In genomic region chr3:44762170-44762677, GRCh38 we compare ENCODE assay signal across 8 cellular contexts. TPM values are rescaled to one million over a fixed set of nuclear protein-coding genes. Genes with fewer than 3 reads are reported as not detected.
DNase-seq lines count a peak whose midpoint lies in the region; ATAC-seq, FAIRE-seq and TF ChIP-seq lines count a peak whose summit lies in the region.

No MANE protein-coding gene starts in this region.

- H3K18ac ChIP-seq in H1 (ENCODE audit: extremely low read depth, low read length) (peak overlapping the region; percentile 89; the same call in 1 of the 2 replicates), neuronal stem cell (ENCODE audit: low read length) (peak overlapping the region; percentile 87)

- no peaks in the 10 kb centered on the region for H3K9me2 ChIP-seq in OCI-LY1 (ENCODE audit: low read depth, low read length)

- WGBS in heart left ventricle, 4 donors: 1 to 4% (median 2%) methylated on average over 9 of the region's 9 CpGs
- WGBS in H1 (ENCODE audit: extremely low coverage in 1 of 2, insufficient coverage in 1 of 2, insufficient read length in 1 of 2, insufficient replicate concordance in 2 of 2, low coverage in 1 of 2, low lambda C conversion rate in 2 of 2, missing lambda C conversion rate in 1 of 2), 2 experiments: 2% methylated on average over 9 of the region's 9 CpGs; no CpG with 5 or more reads in 1 of the 2 experiments
- no CpG with 5 or more reads among the region's 9 CpGs for WGBS in neuronal stem cell (ENCODE audit: extremely low coverage in 2 of 2, insufficient read length in 2 of 2, insufficient replicate concordance in 1 of 2), 2 donors

- H3K9me3 ChIP-seq in heart left ventricle: peaks cover 0 to 19% (median 1%) of the 10 kb centered on the region in 12 donors
- H3K9me3 ChIP-seq in OCI-LY1 (ENCODE audit: low read length): peaks cover 24% of the 10 kb centered on the region
- peaks cover under 1 to 6% of the 10 kb centered on the region in 2 experiments; a peak in 2 of 4 replicates for H3K9me3 ChIP-seq in H1 (ENCODE audit: insufficient read depth in 2 of 2, low read depth in 1 of 2, low read length in 1 of 2)
- H3K9me3 ChIP-seq in neuronal stem cell (replicated peaks in 1 of 2; ENCODE audit: control insufficient read depth in 2 of 2, insufficient read depth in 1 of 2, low read depth in 1 of 2, low read length in 2 of 2): peaks cover 29 to 72% of the 10 kb centered on the region in 2 donors

- no peaks in the 10 kb centered on the region for H3F3A ChIP-seq in OCI-LY1 (ENCODE audit: insufficient read depth, low read length)

- H2BK12ac ChIP-seq in H1 (ENCODE audit: low read depth, low read length): peak overlapping the region; percentile 64; the same call in 1 of the 2 replicates
- H2BK12ac ChIP-seq in neuronal stem cell (ENCODE audit: low read length): no peak overlapping the region

- H2BK15ac ChIP-seq in H1 (ENCODE audit: low read length) (no peak overlapping the region), neuronal stem cell (ENCODE audit: low read length) (no peak overlapping the region)

- H3K4ac ChIP-seq in H1 (replicated peaks; ENCODE audit: insufficient read length, low read depth, low read length): peak overlapping the region; percentile 12
- peak overlapping the region; percentile 26 for H3K4ac ChIP-seq in neuronal stem cell (ENCODE audit: low read length)

- TF ChIP-seq CTCF in heart left ventricle (IDR thresholded peaks at IDR 0.05): no peak
- TF ChIP-seq CTCF in OCI-LY1 (IDR thresholded peaks at IDR 0.05; ENCODE audit: low read length): no peak
- no peak for TF ChIP-seq CTCF in H1 (IDR thresholded peaks at IDR 0.05; ENCODE audit: control extremely low read depth in 1 of 3, insufficient read depth in 1 of 3, low read depth in 1 of 3, low read length in 3 of 3)

- peak overlapping the region; percentile 84 for H3K56ac ChIP-seq in H1 (replicated peaks; ENCODE audit: insufficient read length, low read depth, low read length)

- H2AK5ac ChIP-seq in H1 (ENCODE audit: low read depth, low read length) (no peak overlapping the region), neuronal stem cell (ENCODE audit: low read depth, low read length) (peak overlapping the region; percentile 43)

- H3K4me2 ChIP-seq in OCI-LY1 (ENCODE audit: low read length) (peak overlapping the region; percentile 82), H1 (ENCODE audit: insufficient read depth in 1 of 2, low read depth in 2 of 2, low read length in 2 of 2) (peak overlapping the region; percentile 65 to 72), neuronal stem cell (ENCODE audit: insufficient read depth, low read length, poor library complexity, severe bottlenecking) (peak overlapping the region; percentile 56)

- H2BK5ac ChIP-seq in H1 (ENCODE audit: low read depth, low read length): peak overlapping the region; percentile 93
- H2BK5ac ChIP-seq in neuronal stem cell (ENCODE audit: low read length): no peak overlapping the region

- H3K23me2 ChIP-seq in H1 (ENCODE audit: low read depth, low read length): peaks cover 2% of the 10 kb centered on the region; the same call in 1 of the 2 replicates

- no peak for FAIRE-seq in H1 (lab: Jason Lieb, UNC)

- H3K4me1 ChIP-seq in heart left ventricle (peaks cover 0 to 20% (median 13%) of the 10 kb centered on the region in 12 donors), OCI-LY1 (ENCODE audit: insufficient read depth, low read length, severe bottlenecking) (peaks cover 11% of the 10 kb centered on the region), H1 (replicated peaks in 1 of 4; ENCODE audit: control insufficient read depth in 3 of 4, insufficient read depth in 4 of 4, low read length in 3 of 4) (no peaks in the 10 kb centered on the region; a peak in 1 of 7 replicates), neuronal stem cell (ENCODE audit: control insufficient read depth in 2 of 2, insufficient read depth in 1 of 2, low read depth in 1 of 2, low read length in 2 of 2) (no peaks in the 10 kb centered on the region)

- no peak overlapping the region for H2BK20ac ChIP-seq in H1 (ENCODE audit: low read length)

- H2AFZ ChIP-seq in OCI-LY1 (ENCODE audit: low read length) (peak overlapping the region; percentile 32; the same call in 1 of the 2 replicates), H1 (ENCODE audit: low read length) (peak overlapping the region; percentile 95), neuronal stem cell (ENCODE audit: low read length) (peak overlapping the region; percentile 93)

- H2BK120ac ChIP-seq in H1 (replicated peaks; ENCODE audit: low read depth, low read length): no peak overlapping the region
- H2BK120ac ChIP-seq in neuronal stem cell (ENCODE audit: low read depth, low read length): peak overlapping the region; percentile 47

- no peak overlapping the region for H3K14ac ChIP-seq in H1 (ENCODE audit: insufficient read length)
- no peak overlapping the region for H3K14ac ChIP-seq in neuronal stem cell (ENCODE audit: low read length)

- intact Hi-C loops in heart left ventricle (cut with DNase I) (loop anchor here in 8 of 10 donors (5.0 to 10.0 kb wide), 3 partner anchors 85 to 103 kb away; partner anchors contain the start of gene TMEM42 (in 7 of the 8)), Right ventricle myocardium inferior (cut with DNase I) (no loop called here), head of caudate nucleus (cut with DNase I) (loop anchor here (5.0 kb wide), 1 partner anchor 100 kb away; the partner anchor contains the start of gene TMEM42)

- H3K23ac ChIP-seq in H1 (ENCODE audit: insufficient read length) (no peak overlapping the region), neuronal stem cell (ENCODE audit: low read depth, low read length, poor library complexity) (peak overlapping the region; percentile 52)

- H3K27ac ChIP-seq in heart left ventricle (peak overlapping the region in 1 of 12 donors; percentile 6), OCI-LY1 (ENCODE audit: low read depth, low read length, poor library complexity, severe bottlenecking) (peak overlapping the region; percentile 56), H1 (ENCODE audit: low read depth, low read length) (peak overlapping the region; percentile 92), neuronal stem cell (replicated peaks; ENCODE audit: low read length) (peak overlapping the region; percentile 91)

- H4K5ac ChIP-seq in H1 (ENCODE audit: insufficient read length, low read depth, low read length): peak overlapping the region; percentile 92

- ATAC-seq in heart left ventricle: no peak
- ATAC-seq in Right ventricle myocardium inferior: no peak
- ATAC-seq in HG02623 (IDR thresholded peaks at IDR 0.05; ENCODE audit: unreplicated experiment): no peak

- POLR2A ChIA-PET in H1 (lab: Charles Lee; ENCODE audit: partially characterized antibody): interaction anchor here (0.5 to 4.1 kb wide), 33 partner anchors 8 to 946 kb away, joined by 3 to 37 read pairs (median 3); partner anchors contain the start of genes TCAIM, ZNF197, ZNF35 and ZNF501

- H4K8ac ChIP-seq in H1 (ENCODE audit: extremely low read depth, insufficient read depth, low read length) (peak overlapping the region; percentile 98; the same call in 1 of the 2 replicates), neuronal stem cell (ENCODE audit: low read depth, low read length) (no peak overlapping the region)

- TF ChIP-seq POLR2A in heart left ventricle (IDR thresholded peaks at IDR 0.05) (no peak), H1 (IDR thresholded peaks at IDR 0.05; ENCODE audit: control extremely low read depth in 1 of 2, low read depth in 2 of 2, low read length in 2 of 2) (no peak)

- H3K27me3 ChIP-seq in heart left ventricle (no peaks in the 10 kb centered on the region), OCI-LY1 (ENCODE audit: insufficient read depth, low read length) (no peaks in the 10 kb centered on the region), H1 (replicated peaks in 1 of 4; ENCODE audit: control insufficient read depth in 3 of 4, extremely low read depth in 1 of 4, insufficient read depth in 3 of 4, low read length in 3 of 4) (no peaks in the 10 kb centered on the region), neuronal stem cell (ENCODE audit: control insufficient read depth in 3 of 3, insufficient read depth in 3 of 3, low read depth in 1 of 3, low read length in 3 of 3) (no peaks in the 10 kb centered on the region)

- H3K4me3 ChIP-seq in heart left ventricle (peak overlapping the region; percentile 63 to 94 (median 74)), OCI-LY1 (ENCODE audit: low read depth, low read length, poor library complexity, severe bottlenecking) (peak overlapping the region; percentile 95), H1 (ENCODE audit: extremely low read depth in 1 of 4, insufficient read depth in 2 of 4, low read depth in 3 of 4, low read length in 4 of 4) (peak overlapping the region; percentile 89 to 97 (median 92)), neuronal stem cell (ENCODE audit: low read length in 2 of 2) (peak overlapping the region; percentile 61 to 82)

- DNase-seq in heart left ventricle: no peak
- no peak for DNase-seq in Right ventricle myocardium inferior (ENCODE audit: missing footprints)
- no peak for DNase-seq in H1 (ENCODE audit: low read depth in 1 of 2, low spot score in 2 of 2)
- DNase-seq in neuronal stem cell (ENCODE audit: low spot score): no peak
- DNase-seq in stimulated activated naive CD4-positive, alpha-beta T cell treated with Interleukin-2 at 50 U/mL for 16 hours (lab: John Stamatoyannopoulos, UW): no peak
- DNase-seq in head of caudate nucleus: no peak

- H3K79me1 ChIP-seq in H1 (ENCODE audit: low read depth, low read length) (peaks cover 5% of the 10 kb centered on the region; the same call in 1 of the 2 replicates), neuronal stem cell (ENCODE audit: low read depth, low read length) (peaks cover 8% of the 10 kb centered on the region)

- no peak for TF ChIP-seq RAD21 in H1 (IDR thresholded peaks at IDR 0.05 in 1 of 2, conservative IDR thresholded peaks at IDR 0.05 in 1 of 2; ENCODE audit: low read depth in 2 of 2, low read length in 2 of 2)

- H3K36me3 ChIP-seq in heart left ventricle (peaks cover 0 to 24% (median 0%) of the 10 kb centered on the region in 9 donors), OCI-LY1 (ENCODE audit: insufficient read depth, low read length) (peaks cover 65% of the 10 kb centered on the region), H1 (ENCODE audit: control insufficient read depth in 2 of 4, insufficient read depth in 4 of 4, low read length in 3 of 4) (peaks cover 2 to 29% (median 16%) of the 10 kb centered on the region in 4 experiments), neuronal stem cell (replicated peaks in 1 of 2; ENCODE audit: control insufficient read depth in 2 of 2, insufficient read depth in 2 of 2, low read length in 2 of 2) (peaks cover 22 to 61% of the 10 kb centered on the region in 2 donors)

- TF ChIP-seq EP300 in H1 (IDR thresholded peaks at IDR 0.05; ENCODE audit: borderline replicate concordance in 1 of 2, low read depth in 2 of 2, low read length in 2 of 2): no peak

- peaks cover 57% of the 10 kb centered on the region for H3K79me2 ChIP-seq in OCI-LY1 (ENCODE audit: insufficient read depth, low read length)
- H3K79me2 ChIP-seq in H1 (ENCODE audit: control insufficient read depth in 1 of 2, insufficient read depth in 2 of 2, low read length in 2 of 2): peaks cover 1 to 75% of the 10 kb centered on the region in 2 experiments; a peak in 3 of 4 replicates

- H4K91ac ChIP-seq in H1 (replicated peaks; ENCODE audit: insufficient read length, low read length): peak overlapping the region; percentile 34
- no peak overlapping the region for H4K91ac ChIP-seq in neuronal stem cell (ENCODE audit: low read depth, low read length, poor library complexity)

- H3K9ac ChIP-seq in OCI-LY1 (ENCODE audit: low read length) (peak overlapping the region; percentile 94), H1 (replicated peaks in 1 of 4; ENCODE audit: extremely low read depth in 1 of 4, low read depth in 3 of 4, low read length in 3 of 4) (peak overlapping the region; percentile 73 to 94 (median 86)), neuronal stem cell (ENCODE audit: low read depth, low read length, poor library complexity) (peak overlapping the region; percentile 79)

- no peaks in the 10 kb centered on the region for H4K20me1 ChIP-seq in OCI-LY1 (ENCODE audit: insufficient read depth, low read length)
- H4K20me1 ChIP-seq in H1 (replicated peaks in 1 of 2; ENCODE audit: control insufficient read depth in 1 of 2, insufficient read depth in 2 of 2, low read length in 2 of 2): no peaks in the 10 kb centered on the region

- CTCF ChIA-PET in H1 (lab: Charles Lee; ENCODE audit: partially characterized antibody): interaction anchor here (0.9 to 1.2 kb wide), 2 partner anchors 22 to 198 kb away, joined by 4 to 5 read pairs; no protein-coding TSS in a partner anchor

RNA-seq across cellular contexts. Expression of gene KIF15, which starts 0.6 kb away (rescaled TPM):
- total RNA-seq in heart left ventricle: 1 to 10 TPM in 3 of 9 donors, under 1 TPM in 5, not detected in 1; 0.16 to 3.0 (median 0.77) TPM
- polyA plus RNA-seq in heart left ventricle: under 1 TPM; 0.26 to 0.42 TPM
- 1.2 TPM for total RNA-seq in Right ventricle myocardium inferior
- total RNA-seq in H1 (2021; fragmentation: NEBNext Ultra II Directional; extraction: Animal tissue kit (Norgen Biotek cat#: 25700)): 25.5 and 26.4 TPM in 2 replicates
- polyA plus RNA-seq in H1 (2011; rRNA removed): 2.3 and 4.2 TPM in 2 replicates
- polyA plus RNA-seq in H1 (2011; cell fraction: cytosol; rRNA removed): 9.3 TPM
- polyA plus RNA-seq in H1 (2011; cell fraction: nucleus; rRNA removed): 4.4 TPM
- 12.0 to 22.5 TPM (median 15.1 TPM) in 4 replicates for polyA plus RNA-seq in H1 (2012, experiment 1 of 2)
- polyA plus RNA-seq in H1 (2012, experiment 2 of 2): 1.2 TPM
- 35.7 TPM for polyA plus RNA-seq in H1 (2013, experiment 1 of 2)
- 32.7 TPM for polyA plus RNA-seq in H1 (2013, experiment 2 of 2)
- 14.8 and 17.0 TPM in 2 replicates for polyA minus RNA-seq in H1 (2011; rRNA and poly(A)+ RNA removed)
- 8.8 TPM for polyA minus RNA-seq in H1 (2011; cell fraction: cytosol; rRNA and poly(A)+ RNA removed)
- polyA minus RNA-seq in H1 (2011; cell fraction: nucleus; rRNA and poly(A)+ RNA removed): 18.6 TPM
- polyA plus RNA-seq in neuronal stem cell (2013, experiment 1 of 2): 63.9 TPM
- polyA plus RNA-seq in neuronal stem cell (2013, experiment 2 of 2): 66.8 TPM

RNA-seq across cellular contexts. Expression of gene KIAA1143, which starts 0.8 kb away (rescaled TPM):
- total RNA-seq in heart left ventricle (10 to 100 TPM; 21.9 to 41.7 (median 30.5) TPM), Right ventricle myocardium inferior (32.1 TPM)
- polyA plus RNA-seq in heart left ventricle (10 to 100 TPM; 13.7 to 25.4 TPM), H1 (2011; rRNA removed) (10.9 and 16.2 TPM in 2 replicates)
- total RNA-seq in H1 (2021; fragmentation: NEBNext Ultra II Directional; extraction: Animal tissue kit (Norgen Biotek cat#: 25700)): 65.1 and 67.2 TPM in 2 replicates
- polyA plus RNA-seq in H1 (2011; cell fraction: cytosol; rRNA removed): 14.9 TPM
- 21.0 TPM for polyA plus RNA-seq in H1 (2011; cell fraction: nucleus; rRNA removed)
- polyA plus RNA-seq in H1 (2012, experiment 1 of 2): 16.6 to 32.4 TPM (median 20.1 TPM) in 4 replicates
- 5.5 TPM for polyA plus RNA-seq in H1 (2012, experiment 2 of 2)
- 56.8 TPM for polyA plus RNA-seq in H1 (2013, experiment 1 of 2)
- polyA plus RNA-seq in H1 (2013, experiment 2 of 2): 46.6 TPM
- polyA minus RNA-seq in H1 (2011; rRNA and poly(A)+ RNA removed): 36.3 and 45.4 TPM in 2 replicates
- 19.1 TPM for polyA minus RNA-seq in H1 (2011; cell fraction: cytosol; rRNA and poly(A)+ RNA removed)
- 76.1 TPM for polyA minus RNA-seq in H1 (2011; cell fraction: nucleus; rRNA and poly(A)+ RNA removed)
- 45.7 TPM for polyA plus RNA-seq in neuronal stem cell (2013, experiment 1 of 2)
- 40.5 TPM for polyA plus RNA-seq in neuronal stem cell (2013, experiment 2 of 2)

RNA-seq across cellular contexts. Expression of gene ZNF501, which starts 32.8 kb away (rescaled TPM):
- 1 to 10 TPM; 1.8 to 5.5 (median 3.9) TPM for total RNA-seq in heart left ventricle
- 1 to 10 TPM; 1.1 to 2.9 TPM for polyA plus RNA-seq in heart left ventricle
- total RNA-seq in Right ventricle myocardium inferior: 5.4 TPM
- 5.3 and 6.4 TPM in 2 replicates for total RNA-seq in H1 (2021; fragmentation: NEBNext Ultra II Directional; extraction: Animal tissue kit (Norgen Biotek cat#: 25700))
- 1.4 and 1.6 TPM in 2 replicates for polyA plus RNA-seq in H1 (2011; rRNA removed)
- polyA plus RNA-seq in H1 (2011; cell fraction: cytosol; rRNA removed): 3.5 TPM
- polyA plus RNA-seq in H1 (2011; cell fraction: nucleus; rRNA removed): 2.3 TPM
- polyA plus RNA-seq in H1 (2012, experiment 1 of 2): 3.0 to 5.3 TPM (median 3.8 TPM) in 4 replicates
- 1.6 TPM for polyA plus RNA-seq in H1 (2012, experiment 2 of 2)
- polyA plus RNA-seq in H1 (2013, experiment 1 of 2): 2.5 TPM
- 2.5 TPM for polyA plus RNA-seq in H1 (2013, experiment 2 of 2)
- 5.5 and 7.9 TPM in 2 replicates for polyA minus RNA-seq in H1 (2011; rRNA and poly(A)+ RNA removed)
- 8.1 TPM for polyA minus RNA-seq in H1 (2011; cell fraction: cytosol; rRNA and poly(A)+ RNA removed)
- 10.2 TPM for polyA minus RNA-seq in H1 (2011; cell fraction: nucleus; rRNA and poly(A)+ RNA removed)
- 3.6 TPM for polyA plus RNA-seq in neuronal stem cell (2013, experiment 1 of 2)
- polyA plus RNA-seq in neuronal stem cell (2013, experiment 2 of 2): 3.7 TPM

RNA-seq across cellular contexts. Expression of gene ZNF502, which starts 49.8 kb away (rescaled TPM):
- total RNA-seq in heart left ventricle (1 to 10 TPM; 1.9 to 4.8 (median 3.5) TPM), Right ventricle myocardium inferior (2.4 TPM)
- polyA plus RNA-seq in heart left ventricle (1 to 10 TPM; 1.9 to 3.4 TPM), H1 (2011; rRNA removed) (0.61 and 1.5 TPM in 2 replicates)
- total RNA-seq in H1 (2021; fragmentation: NEBNext Ultra II Directional; extraction: Animal tissue kit (Norgen Biotek cat#: 25700)): 3.5 and 3.8 TPM in 2 replicates
- 2.1 TPM for polyA plus RNA-seq in H1 (2011; cell fraction: cytosol; rRNA removed)
- polyA plus RNA-seq in H1 (2011; cell fraction: nucleus; rRNA removed): 1.3 TPM
- 2.7 to 4.5 TPM (median 3.1 TPM) in 4 replicates for polyA plus RNA-seq in H1 (2012, experiment 1 of 2)
- 0.13 TPM for polyA plus RNA-seq in H1 (2012, experiment 2 of 2)
- polyA plus RNA-seq in H1 (2013, experiment 1 of 2): 2.9 TPM
- 2.9 TPM for polyA plus RNA-seq in H1 (2013, experiment 2 of 2)
- polyA minus RNA-seq in H1 (2011; rRNA and poly(A)+ RNA removed): 3.7 and 3.9 TPM in 2 replicates
- 2.7 TPM for polyA minus RNA-seq in H1 (2011; cell fraction: cytosol; rRNA and poly(A)+ RNA removed)
- 5.6 TPM for polyA minus RNA-seq in H1 (2011; cell fraction: nucleus; rRNA and poly(A)+ RNA removed)
- polyA plus RNA-seq in neuronal stem cell (2013, experiment 1 of 2): 2.4 TPM
- 2.5 TPM for polyA plus RNA-seq in neuronal stem cell (2013, experiment 2 of 2)

Comparison
In these comparisons a context has a peak if more than half of its experiments do, and no peak if none do; other contexts are left out.
1. H2AFZ ChIP-seq: peak in every context shown above with its lines; median percentile 95 in H1; 93 in neuronal stem cell; 32 in OCI-LY1.